ENCODE assay signal across 16 cellular contexts in the genomic region with DNA sequence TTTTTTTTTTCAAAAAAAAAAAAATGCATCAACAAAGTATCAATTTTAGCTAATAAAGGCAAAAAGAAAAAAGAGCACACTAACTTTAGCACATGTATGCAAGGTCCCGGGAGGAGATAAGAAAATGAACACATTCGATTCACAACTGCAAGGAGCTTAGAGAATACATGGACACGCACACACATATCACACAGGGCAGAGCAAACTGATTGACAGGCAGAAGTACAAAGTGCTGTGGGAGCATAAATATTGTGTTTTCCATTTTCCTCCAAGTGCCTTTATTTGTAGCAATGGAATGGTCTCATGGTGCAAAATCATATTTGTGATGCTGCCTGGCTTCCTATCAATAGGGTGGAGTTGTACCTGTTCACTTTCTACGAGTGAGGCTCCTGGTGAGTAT.
"Had no signal": no experiment of that assay in that cellular context is flagged by ENCODE, and none has a peak within 500 bp of the region (broad histone marks: within the 10 kb centered on the region; RNA-seq: fewer than 3 reads in every experiment).

No MANE protein-coding gene starts in this region.

- H3K27me3 ChIP-seq: cardiac muscle cell, foreskin keratinocyte, left lung had no signal

- H3K27ac ChIP-seq: cardiac muscle cell, epithelial cell of prostate, foreskin keratinocyte, left lung, prostate gland, thoracic aorta, VCaP had no signal

- H3K9me3 ChIP-seq: left lung, prostate gland, thoracic aorta had no signal

- ATAC-seq: foreskin keratinocyte; right cardiac atrium; stimulated activated effector memory CD8-positive, alpha-beta T cell treated with anti-CD3 and anti-CD28 coated beads, Interleukin-12 subunit alpha, Interleukin-12 subunit beta, amount 100 ng/mL, for 72 hours had no signal

- H3K36me3 ChIP-seq: cardiac muscle cell, left lung, prostate gland, thoracic aorta had no signal

- DNase-seq: activated CD4-positive, alpha-beta T cell treated with anti-CD3 and anti-CD28 coated beads for 1 hour; activated CD4-positive, alpha-beta T cell treated with anti-CD3 and anti-CD28 coated beads, Interleukin-2, amount 50 U/mL, for 48 hours; activated gamma-delta T cell; foreskin keratinocyte; left lung; right cardiac atrium; stimulated activated CD4-positive, alpha-beta T cell treated with anti-CD3 and anti-CD28 coated beads, Interleukin-4, amount 100 ng/mL, for 24 hours; SW 1271; T-helper 2 cell had no signal

- H3K4me1 ChIP-seq: foreskin keratinocyte, prostate gland had no signal

- H3K4me3 ChIP-seq: cardiac muscle cell, left lung, prostate gland, thoracic aorta had no signal

- FAIRE-seq: keratinocyte had no signal
